ENCODE assay signal across 22 cellular contexts in genomic region chr22:23513705-23514104, GRCh38.
DNase-seq lines count a peak whose midpoint lies in the region; ATAC-seq and TF ChIP-seq lines count a peak whose summit lies in the region.
"Had no signal": no experiment of that assay in that cellular context is flagged by ENCODE, and none has a peak within 500 bp of the region (broad histone marks: within the 10 kb centered on the region; RNA-seq: fewer than 3 reads in every experiment).

No MANE protein-coding gene starts in this region.

- peak; percentile 13 to 37 for ATAC-seq in natural killer cell treated with Interleukin-12 subunit alpha and Interleukin-12 subunit beta and Interleukin-15 and Interleukin-18, amount 100 ng/mL, for 72 hours
- ATAC-seq in natural killer cell = no peak

- no peaks in the 10 kb centered on the region for H3K4me1 Mint-ChIP-seq in natural killer cell treated with Interleukin-12 subunit alpha and Interleukin-12 subunit beta and Interleukin-15 and Interleukin-18, amount 100 ng/mL, for 72 hours (ENCODE audit: low read depth in 2 of 2)
- H3K4me1 Mint-ChIP-seq in natural killer cell = no peaks in the 10 kb centered on the region
- no peaks in the 10 kb centered on the region for H3K4me1 Mint-ChIP-seq in CD8-positive, alpha-beta memory T cell
- H3K4me1 Mint-ChIP-seq: CD14-positive monocyte had no signal

- H3K27ac Mint-ChIP-seq in natural killer cell treated with Interleukin-12 subunit alpha and Interleukin-12 subunit beta and Interleukin-15 and Interleukin-18, amount 100 ng/mL, for 72 hours = no peak overlapping the region
- no peak overlapping the region for H3K27ac Mint-ChIP-seq in natural killer cell
- H3K27ac Mint-ChIP-seq in CD8-positive, alpha-beta memory T cell = no peak overlapping the region
- H3K27ac Mint-ChIP-seq: CD14-positive monocyte had no signal

- H3K36me3 ChIP-seq in muscle layer of colon (ENCODE audit: insufficient read depth, low read length) (no peaks in the 10 kb centered on the region), rectal smooth muscle tissue (ENCODE audit: control insufficient read depth, insufficient read depth, low read length) (no peaks in the 10 kb centered on the region), right atrium auricular region (no peaks in the 10 kb centered on the region)
- no peaks in the 10 kb centered on the region for H3K36me3 ChIP-seq in CD8-positive, alpha-beta memory T cell (ENCODE audit: insufficient read depth, low read length)
- H3K36me3 ChIP-seq: BE2C, MG63, SJSA1 had no signal

- H3K27ac ChIP-seq in muscle layer of colon (ENCODE audit: low read depth, low read length) (peak overlapping the region; percentile 88), rectal smooth muscle tissue (ENCODE audit: low read depth, low read length) (peak overlapping the region; percentile 54), right atrium auricular region (no peak overlapping the region)
- no peak overlapping the region for H3K27ac ChIP-seq in CD8-positive, alpha-beta memory T cell (ENCODE audit: low read depth, low read length)
- H3K27ac ChIP-seq: SJSA1 had no signal

- intact Hi-C loops in natural killer cell (cut with micrococcal nuclease) = no loop called here

- POLR2A ChIA-PET in CD8-positive, alpha-beta memory T cell (lab: Charles Lee) = no interaction called here
- POLR2A ChIA-PET in HEK293T (lab: Yijun Ruan, JAX) = no interaction called here

- H3K27me3 Mint-ChIP-seq in natural killer cell treated with Interleukin-12 subunit alpha and Interleukin-12 subunit beta and Interleukin-15 and Interleukin-18, amount 100 ng/mL, for 72 hours = no peaks in the 10 kb centered on the region
- H3K27me3 Mint-ChIP-seq in natural killer cell (ENCODE audit: low read depth in 2 of 2) = no peaks in the 10 kb centered on the region
- peaks cover 5 to 19% of the 10 kb centered on the region in 2 donors for H3K27me3 Mint-ChIP-seq in CD8-positive, alpha-beta memory T cell

- H3K9ac ChIP-seq in muscle layer of colon (ENCODE audit: low read length) (peak overlapping the region; percentile 11), rectal smooth muscle tissue (ENCODE audit: low read length) (no peak overlapping the region)

- no peaks in the 10 kb centered on the region for H3K36me3 Mint-ChIP-seq in natural killer cell treated with Interleukin-12 subunit alpha and Interleukin-12 subunit beta and Interleukin-15 and Interleukin-18, amount 100 ng/mL, for 72 hours
- no peaks in the 10 kb centered on the region for H3K36me3 Mint-ChIP-seq in natural killer cell
- H3K36me3 Mint-ChIP-seq in CD8-positive, alpha-beta memory T cell = peaks cover 0 to 5% (median 0%) of the 10 kb centered on the region in 3 donors
- H3K36me3 Mint-ChIP-seq: CD14-positive monocyte had no signal

- H3K4me3 Mint-ChIP-seq in natural killer cell treated with Interleukin-12 subunit alpha and Interleukin-12 subunit beta and Interleukin-15 and Interleukin-18, amount 100 ng/mL, for 72 hours = no peak overlapping the region
- no peak overlapping the region for H3K4me3 Mint-ChIP-seq in natural killer cell
- no peak overlapping the region for H3K4me3 Mint-ChIP-seq in CD8-positive, alpha-beta memory T cell

- no peak for DNase-seq in natural killer cell treated with Interleukin-12 subunit alpha and Interleukin-12 subunit beta and Interleukin-15 and Interleukin-18, amount 100 ng/mL, for 72 hours (ENCODE audit: low spot score)
- no peak for DNase-seq in natural killer cell
- DNase-seq in right atrium auricular region (ENCODE audit: low spot score) = no peak
- no peak for DNase-seq in CD8-positive, alpha-beta memory T cell
- no peak for DNase-seq in HEK293T (ENCODE audit: extremely low spot score)
- DNase-seq: 8988T; ACHN; BE2C; Calu3; DMS79 treated with DMSO at 0.1 percent for 48 hours; GF-D8; KBM-7; MG63; NCI-H2029; NCI-H446 treated with DMSO at 0.1 percent for 48 hours; NK-92 treated with Interleukin-12 subunit alpha and Interleukin-12 subunit beta, amount 100 ng/mL, for 24 hours; Right ventricle myocardium superior; RPMI8226 had no signal

- H3K27me3 ChIP-seq in muscle layer of colon (ENCODE audit: control insufficient read depth in 1 of 2, insufficient read depth in 2 of 2, low read length in 2 of 2) (no peaks in the 10 kb centered on the region), rectal smooth muscle tissue (ENCODE audit: control insufficient read depth, insufficient read depth, low read length) (no peaks in the 10 kb centered on the region), right atrium auricular region (no peaks in the 10 kb centered on the region)
- no peaks in the 10 kb centered on the region for H3K27me3 ChIP-seq in CD8-positive, alpha-beta memory T cell (ENCODE audit: insufficient read depth, low read length, poor library complexity, severe bottlenecking)
- H3K27me3 ChIP-seq: BE2C, MG63, SJSA1 had no signal

- no peak overlapping the region for H3K4me3 ChIP-seq in muscle layer of colon (ENCODE audit: low read depth in 1 of 2, low read length in 2 of 2)
- no peak overlapping the region for H3K4me3 ChIP-seq in rectal smooth muscle tissue (ENCODE audit: low read length)
- no peak overlapping the region for H3K4me3 ChIP-seq in right atrium auricular region
- H3K4me3 ChIP-seq in CD8-positive, alpha-beta memory T cell (ENCODE audit: low read length) = no peak overlapping the region
- H3K4me3 ChIP-seq: MG63, SJSA1 had no signal

- no peaks in the 10 kb centered on the region for H3K9me3 ChIP-seq in muscle layer of colon (ENCODE audit: low read length)
- no peaks in the 10 kb centered on the region for H3K9me3 ChIP-seq in right atrium auricular region
- H3K9me3 ChIP-seq in CD8-positive, alpha-beta memory T cell (ENCODE audit: low read length) = no peaks in the 10 kb centered on the region
- H3K9me3 ChIP-seq: BE2C, MG63 had no signal

- H3K4me1 ChIP-seq in muscle layer of colon (ENCODE audit: insufficient read depth, low read length) (peaks cover 15% of the 10 kb centered on the region), rectal smooth muscle tissue (ENCODE audit: control insufficient read depth, insufficient read depth, low read length) (peaks cover 5% of the 10 kb centered on the region), right atrium auricular region (no peaks in the 10 kb centered on the region)
- H3K4me1 ChIP-seq in CD8-positive, alpha-beta memory T cell (ENCODE audit: insufficient read depth, low read length) = no peaks in the 10 kb centered on the region

- CTCF ChIA-PET in CD8-positive, alpha-beta memory T cell (lab: Charles Lee) = no interaction called here
- CTCF ChIA-PET in HEK293T (lab: Yijun Ruan, JAX) = no interaction called here

- no peak for TF ChIP-seq CTCF in natural killer cell (IDR thresholded peaks at IDR 0.05)
- no peak for TF ChIP-seq CTCF in right atrium auricular region (IDR thresholded peaks at IDR 0.05)

- no peaks in the 10 kb centered on the region for H3K9me3 Mint-ChIP-seq in natural killer cell treated with Interleukin-12 subunit alpha and Interleukin-12 subunit beta and Interleukin-15 and Interleukin-18, amount 100 ng/mL, for 72 hours
- no peaks in the 10 kb centered on the region for H3K9me3 Mint-ChIP-seq in natural killer cell
- H3K9me3 Mint-ChIP-seq in CD8-positive, alpha-beta memory T cell = no peaks in the 10 kb centered on the region
- H3K9me3 Mint-ChIP-seq: CD14-positive monocyte had no signal

TF ChIP-seq in HEK293T, 16 proteins besides CTCF, POLR2A, EP300 and RAD21:
- TF ChIP-seq HDGF (IDR thresholded peaks at IDR 0.05; ENCODE audit: borderline replicate concordance) (no peak), FOXM1 (IDR thresholded peaks at IDR 0.05; ENCODE audit: borderline replicate concordance) (no peak), NFRKB (IDR thresholded peaks at IDR 0.05) (no peak), L3MBTL2 (conservative IDR thresholded peaks at IDR 0.05) (no peak), ELF4 (IDR thresholded peaks at IDR 0.05) (no peak), TARDBP (IDR thresholded peaks at IDR 0.05) (no peak), LEF1 (IDR thresholded peaks at IDR 0.05; ENCODE audit: borderline replicate concordance) (no peak)

Comparison
In these comparisons a context has a peak if more than half of its experiments do, and no peak if none do; other contexts are left out.
1. ATAC-seq: peak in natural killer cell treated with Interleukin-12 subunit alpha and Interleukin-12 subunit beta and Interleukin-15 and Interleukin-18, amount 100 ng/mL, for 72 hours (2 of 2); none in natural killer cell (0 of 3).
2. H3K27ac ChIP-seq: peak in muscle layer of colon (single experiment) and rectal smooth muscle tissue (single experiment); none in right atrium auricular region (0 of 2) and CD8-positive, alpha-beta memory T cell (single experiment).